1 cellular context compared by ENCODE assay signal in genomic region chr1:153678519-153679336, GRCh38.
TF ChIP-seq lines count a peak whose summit lies in the region.

Gene NPR1 (plus strand): TSS chr1:153678688. CDS start chr1:153679109, 421 bp downstream.

TF ChIP-seq in H1, 55 proteins besides CTCF, POLR2A, EP300 and RAD21:
- TF ChIP-seq, protein P1, sequence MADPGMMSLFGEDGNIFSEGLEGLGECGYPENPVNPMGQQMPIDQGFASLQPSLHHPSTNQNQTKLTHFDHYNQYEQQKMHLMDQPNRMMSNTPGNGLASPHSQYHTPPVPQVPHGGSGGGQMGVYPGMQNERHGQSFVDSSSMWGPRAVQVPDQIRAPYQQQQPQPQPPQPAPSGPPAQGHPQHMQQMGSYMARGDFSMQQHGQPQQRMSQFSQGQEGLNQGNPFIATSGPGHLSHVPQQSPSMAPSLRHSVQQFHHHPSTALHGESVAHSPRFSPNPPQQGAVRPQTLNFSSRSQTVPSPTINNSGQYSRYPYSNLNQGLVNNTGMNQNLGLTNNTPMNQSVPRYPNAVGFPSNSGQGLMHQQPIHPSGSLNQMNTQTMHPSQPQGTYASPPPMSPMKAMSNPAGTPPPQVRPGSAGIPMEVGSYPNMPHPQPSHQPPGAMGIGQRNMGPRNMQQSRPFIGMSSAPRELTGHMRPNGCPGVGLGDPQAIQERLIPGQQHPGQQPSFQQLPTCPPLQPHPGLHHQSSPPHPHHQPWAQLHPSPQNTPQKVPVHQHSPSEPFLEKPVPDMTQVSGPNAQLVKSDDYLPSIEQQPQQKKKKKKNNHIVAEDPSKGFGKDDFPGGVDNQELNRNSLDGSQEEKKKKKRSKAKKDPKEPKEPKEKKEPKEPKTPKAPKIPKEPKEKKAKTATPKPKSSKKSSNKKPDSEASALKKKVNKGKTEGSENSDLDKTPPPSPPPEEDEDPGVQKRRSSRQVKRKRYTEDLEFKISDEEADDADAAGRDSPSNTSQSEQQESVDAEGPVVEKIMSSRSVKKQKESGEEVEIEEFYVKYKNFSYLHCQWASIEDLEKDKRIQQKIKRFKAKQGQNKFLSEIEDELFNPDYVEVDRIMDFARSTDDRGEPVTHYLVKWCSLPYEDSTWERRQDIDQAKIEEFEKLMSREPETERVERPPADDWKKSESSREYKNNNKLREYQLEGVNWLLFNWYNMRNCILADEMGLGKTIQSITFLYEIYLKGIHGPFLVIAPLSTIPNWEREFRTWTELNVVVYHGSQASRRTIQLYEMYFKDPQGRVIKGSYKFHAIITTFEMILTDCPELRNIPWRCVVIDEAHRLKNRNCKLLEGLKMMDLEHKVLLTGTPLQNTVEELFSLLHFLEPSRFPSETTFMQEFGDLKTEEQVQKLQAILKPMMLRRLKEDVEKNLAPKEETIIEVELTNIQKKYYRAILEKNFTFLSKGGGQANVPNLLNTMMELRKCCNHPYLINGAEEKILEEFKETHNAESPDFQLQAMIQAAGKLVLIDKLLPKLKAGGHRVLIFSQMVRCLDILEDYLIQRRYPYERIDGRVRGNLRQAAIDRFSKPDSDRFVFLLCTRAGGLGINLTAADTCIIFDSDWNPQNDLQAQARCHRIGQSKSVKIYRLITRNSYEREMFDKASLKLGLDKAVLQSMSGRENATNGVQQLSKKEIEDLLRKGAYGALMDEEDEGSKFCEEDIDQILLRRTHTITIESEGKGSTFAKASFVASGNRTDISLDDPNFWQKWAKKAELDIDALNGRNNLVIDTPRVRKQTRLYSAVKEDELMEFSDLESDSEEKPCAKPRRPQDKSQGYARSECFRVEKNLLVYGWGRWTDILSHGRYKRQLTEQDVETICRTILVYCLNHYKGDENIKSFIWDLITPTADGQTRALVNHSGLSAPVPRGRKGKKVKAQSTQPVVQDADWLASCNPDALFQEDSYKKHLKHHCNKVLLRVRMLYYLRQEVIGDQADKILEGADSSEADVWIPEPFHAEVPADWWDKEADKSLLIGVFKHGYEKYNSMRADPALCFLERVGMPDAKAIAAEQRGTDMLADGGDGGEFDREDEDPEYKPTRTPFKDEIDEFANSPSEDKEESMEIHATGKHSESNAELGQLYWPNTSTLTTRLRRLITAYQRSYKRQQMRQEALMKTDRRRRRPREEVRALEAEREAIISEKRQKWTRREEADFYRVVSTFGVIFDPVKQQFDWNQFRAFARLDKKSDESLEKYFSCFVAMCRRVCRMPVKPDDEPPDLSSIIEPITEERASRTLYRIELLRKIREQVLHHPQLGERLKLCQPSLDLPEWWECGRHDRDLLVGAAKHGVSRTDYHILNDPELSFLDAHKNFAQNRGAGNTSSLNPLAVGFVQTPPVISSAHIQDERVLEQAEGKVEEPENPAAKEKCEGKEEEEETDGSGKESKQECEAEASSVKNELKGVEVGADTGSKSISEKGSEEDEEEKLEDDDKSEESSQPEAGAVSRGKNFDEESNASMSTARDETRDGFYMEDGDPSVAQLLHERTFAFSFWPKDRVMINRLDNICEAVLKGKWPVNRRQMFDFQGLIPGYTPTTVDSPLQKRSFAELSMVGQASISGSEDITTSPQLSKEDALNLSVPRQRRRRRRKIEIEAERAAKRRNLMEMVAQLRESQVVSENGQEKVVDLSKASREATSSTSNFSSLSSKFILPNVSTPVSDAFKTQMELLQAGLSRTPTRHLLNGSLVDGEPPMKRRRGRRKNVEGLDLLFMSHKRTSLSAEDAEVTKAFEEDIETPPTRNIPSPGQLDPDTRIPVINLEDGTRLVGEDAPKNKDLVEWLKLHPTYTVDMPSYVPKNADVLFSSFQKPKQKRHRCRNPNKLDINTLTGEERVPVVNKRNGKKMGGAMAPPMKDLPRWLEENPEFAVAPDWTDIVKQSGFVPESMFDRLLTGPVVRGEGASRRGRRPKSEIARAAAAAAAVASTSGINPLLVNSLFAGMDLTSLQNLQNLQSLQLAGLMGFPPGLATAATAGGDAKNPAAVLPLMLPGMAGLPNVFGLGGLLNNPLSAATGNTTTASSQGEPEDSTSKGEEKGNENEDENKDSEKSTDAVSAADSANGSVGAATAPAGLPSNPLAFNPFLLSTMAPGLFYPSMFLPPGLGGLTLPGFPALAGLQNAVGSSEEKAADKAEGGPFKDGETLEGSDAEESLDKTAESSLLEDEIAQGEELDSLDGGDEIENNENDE (IDR thresholded peaks at IDR 0.05; ENCODE audit: insufficient replicate concordance, low read length) = no peak
- TF ChIP-seq CHD1 (IDR thresholded peaks at IDR 0.05; ENCODE audit: low read depth, low read length) (no peak), ASH2L (IDR thresholded peaks at IDR 0.05; ENCODE audit: low read length) (peak; percentile 19), RNF2 (IDR thresholded peaks at IDR 0.05; ENCODE audit: borderline replicate concordance, low read depth, low read length, missing control alignments, poor library complexity, severe bottlenecking) (no peak)
